In genomic region chr18:61850756-61851155, GRCh38 we compare ENCODE assay signal across 13 cellular contexts.
"Had no signal": no experiment of that assay in that cellular context is flagged by ENCODE, and none has a peak within 500 bp of the region (broad histone marks: within the 10 kb centered on the region; RNA-seq: fewer than 3 reads in every experiment).

No MANE protein-coding gene starts in this region.

- H3K4me3 ChIP-seq: left lung, mucosa of descending colon, sigmoid colon had no signal

- H3K4me3 Mint-ChIP-seq: activated naive CD8-positive, alpha-beta T cell; activated T-cell treated with anti-CD3 and anti-CD28 coated beads, Interleukin-2, amount 50 U/mL, for 4 hours; naive thymus-derived CD8-positive, alpha-beta T cell; type B pancreatic cell had no signal

- H3K27ac Mint-ChIP-seq: activated naive CD8-positive, alpha-beta T cell; naive thymus-derived CD8-positive, alpha-beta T cell; type B pancreatic cell had no signal

- H3K27ac ChIP-seq: left lung, sigmoid colon had no signal

- H3K4me1 Mint-ChIP-seq: naive thymus-derived CD8-positive, alpha-beta T cell had no signal

- ATAC-seq: activated T-cell treated with anti-CD3 and anti-CD28 coated beads, Interleukin-2, amount 50 U/mL, for 4 hours; left lung; mucosa of descending colon; naive thymus-derived CD8-positive, alpha-beta T cell had no signal

- H3K27me3 Mint-ChIP-seq: type B pancreatic cell had no signal

- H3K9me3 Mint-ChIP-seq: type B pancreatic cell had no signal

- H3K36me3 Mint-ChIP-seq: activated naive CD8-positive, alpha-beta T cell; naive thymus-derived CD8-positive, alpha-beta T cell had no signal

- DNase-seq: activated CD4-positive, alpha-beta T cell treated with anti-CD3 and anti-CD28 coated beads for 1 hour; activated CD4-positive, alpha-beta T cell treated with anti-CD3 and anti-CD28 coated beads, Interleukin-2, amount 50 U/mL, for 48 hours; activated effector memory CD4-positive, alpha-beta T cell treated with anti-CD3 and anti-CD28 coated beads, Interleukin-2, amount 50 U/mL, for 16 hours; activated T-cell treated with anti-CD3 and anti-CD28 coated beads, Interleukin-2, amount 50 U/mL, for 4 hours; foreskin melanocyte; head of caudate nucleus; left lung; mucosa of descending colon; naive thymus-derived CD8-positive, alpha-beta T cell; sigmoid colon; stimulated activated naive CD4-positive, alpha-beta T cell had no signal
